ENCODE assay signal across 8 cellular contexts in genomic region chr11:65575568-65576231, GRCh38. TPM values are rescaled to one million over a fixed set of nuclear protein-coding genes. Genes with fewer than 3 reads are reported as not detected.
A peak's percentile ranks its signal among the peaks of the same experiment; 100 is the strongest.
DNase-seq lines count a peak whose midpoint lies in the region; ATAC-seq and TF ChIP-seq lines count a peak whose summit lies in the region.

Gene EHBP1L1, plus strand, starts transcription at chr11:65576053. Its CDS starts 250 bp downstream, at chr11:65576303.

- DNase-seq in NCI-H748 (lab: John Stamatoyannopoulos, UW; ENCODE audit: unreplicated experiment) (peak; percentile 63), NCI-H748 treated with DMSO at 0.1 percent for 48 hours (lab: John Stamatoyannopoulos, UW) (no peak), NCI-H146 treated with DMSO at 0.1 percent for 48 hours (lab: John Stamatoyannopoulos, UW; ENCODE audit: unreplicated experiment) (peak; percentile 53), dorsolateral prefrontal cortex (no peak), lung (ENCODE audit: low spot score) (peak; percentile 66), GOT3 (lab: John Stamatoyannopoulos, UW) (no peak)
- DNase-seq in activated CD4-positive, alpha-beta T cell treated with anti-CD3 and anti-CD28 coated beads for 4 hours, result peak; percentile 73 to 83
- peak; percentile 43 to 65 for DNase-seq in stimulated activated CD8-positive, alpha-beta memory T cell treated with anti-CD3 and anti-CD28 coated beads, Interleukin-2, amount 100 ng/mL, for 1 hour (ENCODE audit: low read depth in 2 of 2)

- WGBS in lung, 2 donors, result 1 to 2% methylated on average over 41 to 69 of the region's 69 CpGs

- peaks cover 0 to 3% of the 10 kb centered on the region in 2 donors for H3K9me3 ChIP-seq in lung (ENCODE audit: control insufficient read depth in 2 of 2, insufficient read depth in 1 of 2, low read length in 1 of 2)

- intact Hi-C loops in dorsolateral prefrontal cortex (cut with DNase I), result loop anchor here in 1 of 2 donors (2.0 kb wide), 2 partner anchors 15 to 35 kb away; no protein-coding TSS in a partner anchor

- peaks cover 0 to 19% of the 10 kb centered on the region in 2 donors for H3K36me3 ChIP-seq in lung (ENCODE audit: control insufficient read depth in 2 of 2, insufficient read depth in 2 of 2, low read length in 2 of 2)

- H3K4me3 ChIP-seq in dorsolateral prefrontal cortex (peak within 1 kb of the TSS; percentile 28 to 99 (median 88)), lung (peak within 1 kb of the TSS; percentile 65)

- peak; percentile 8 for ATAC-seq in lung (ENCODE audit: insufficient read depth, low FRiP score)

- TF ChIP-seq CTCF in dorsolateral prefrontal cortex (IDR thresholded peaks at IDR 0.05 in 54 of 56, conservative IDR thresholded peaks at IDR 0.05 in 2 of 56; ENCODE audit: low read depth in 1 of 56, partially characterized antibody in 56 of 56) (no peak), lung (IDR thresholded peaks at IDR 0.05; ENCODE audit: control extremely low read depth, extremely low read depth) (no peak)

- peaks cover 5 to 29% of the 10 kb centered on the region in 2 donors for H3K4me1 ChIP-seq in lung (ENCODE audit: control insufficient read depth in 2 of 2, insufficient read depth in 2 of 2, low read length in 2 of 2)

- H3K27me3 ChIP-seq in dorsolateral prefrontal cortex (no peaks in the 10 kb centered on the region), lung (ENCODE audit: control insufficient read depth, insufficient read depth) (no peaks in the 10 kb centered on the region)

- H3K27ac ChIP-seq in dorsolateral prefrontal cortex (peak within 1 kb of the TSS in 55 of 59 donors; percentile 18 to 99 (median 83)), lung (ENCODE audit: low read depth in 1 of 2, low read length in 1 of 2) (peak within 1 kb of the TSS; percentile 90 to 92)

RNA-seq across cellular contexts. Expression of gene EHBP1L1, which starts in this region (rescaled TPM):
- total RNA-seq in dorsolateral prefrontal cortex (10 to 100 TPM; 17.3 to 49.0 (median 28.4) TPM), lung (100 to 1,000 TPM in 1 of 2 donors, 10 to 100 TPM in 1; 58.3 to 154 TPM)
- polyA plus RNA-seq in lung, result 100 to 1,000 TPM in 1 of 2 donors, 10 to 100 TPM in 1; 49.8 to 125 TPM

Comparison
In these comparisons a context has a peak if more than half of its experiments do, and no peak if none do; other contexts are left out.
1. DNase-seq: peak in NCI-H748 (single experiment), NCI-H146 treated with DMSO at 0.1 percent for 48 hours (single experiment), activated CD4-positive, alpha-beta T cell treated with anti-CD3 and anti-CD28 coated beads for 4 hours (2 of 2), lung (single experiment) and stimulated activated CD8-positive, alpha-beta memory T cell treated with anti-CD3 and anti-CD28 coated beads, Interleukin-2, amount 100 ng/mL, for 1 hour (2 of 2); none in NCI-H748 treated with DMSO at 0.1 percent for 48 hours (single experiment), dorsolateral prefrontal cortex (0 of 10) and GOT3 (single experiment).